ENCODE assay signal across 13 cellular contexts in genomic region chr11:116793476-116794096, GRCh38. TPM values are rescaled to one million over a fixed set of nuclear protein-coding genes. Genes with fewer than 3 reads are reported as not detected.
DNase-seq lines count a peak whose midpoint lies in the region; ATAC-seq and TF ChIP-seq lines count a peak whose summit lies in the region.
"Had no signal": no experiment of that assay in that cellular context is flagged by ENCODE, and none has a peak within 500 bp of the region (broad histone marks: within the 10 kb centered on the region; RNA-seq: fewer than 3 reads in every experiment).

No MANE protein-coding gene starts in this region.

- peaks cover 50% of the 10 kb centered on the region for H3K4me1 ChIP-seq in Caco-2
- H3K4me1 ChIP-seq: psoas muscle had no signal

- H3K4me3 ChIP-seq in Caco-2 (ENCODE audit: low read depth, low read length): no peak overlapping the region
- no peak overlapping the region for H3K4me3 ChIP-seq in choroid plexus epithelial cell (ENCODE audit: low read depth, low read length)
- H3K4me3 ChIP-seq: BLaER1 treated with 17β-estradiol and CSF1 and Interleukin-3, amounts not matched to agents 10 nM and 100 nM; psoas muscle had no signal

- ATAC-seq in GM21515 (IDR thresholded peaks at IDR 0.05; ENCODE audit: unreplicated experiment) (no peak), GM21528 (IDR thresholded peaks at IDR 0.05; ENCODE audit: low FRiP score, unreplicated experiment) (no peak)
- ATAC-seq: psoas muscle had no signal

- intact Hi-C loops in Caco-2 (cut with micrococcal nuclease; ENCODE audit: unreplicated experiment): no loop called here

- H3K27me3 ChIP-seq in Caco-2 (replicated peaks; ENCODE audit: control insufficient read depth, insufficient read depth, low read length): no peaks in the 10 kb centered on the region
- H3K27me3 ChIP-seq: BLaER1 treated with 17β-estradiol and CSF1 and Interleukin-3, amounts not matched to agents 10 nM and 100 nM had no signal

- H3K36me3 Mint-ChIP-seq in Caco-2 (ENCODE audit: insufficient read depth, unreplicated experiment): no peaks in the 10 kb centered on the region

- POLR2A ChIA-PET in Caco-2 (lab: Charles Lee): interaction anchor here (0.5 to 0.9 kb wide), 2 partner anchors 22 to 579 kb away, joined by 3 read pairs; no protein-coding TSS in a partner anchor

- H3K9me3 Mint-ChIP-seq in Caco-2 (ENCODE audit: unreplicated experiment): peaks cover 14% of the 10 kb centered on the region
- H3K9me3 Mint-ChIP-seq: dendritic cell treated with granulocyte-macrophage colony-stimulating factor and Interleukin-4, amounts not matched to agents 40 ng/mL and 50 ng/mL, for 4 days had no signal

- peaks cover 7% of the 10 kb centered on the region for H3K9me3 ChIP-seq in Caco-2
- H3K9me3 ChIP-seq: psoas muscle had no signal

- CTCF ChIA-PET in Caco-2 (lab: Charles Lee): interaction anchor here (0.6 to 5.5 kb wide), 8 partner anchors 15 to 313 kb away, joined by 3 to 52 read pairs (median 5); partner anchors contain the start of genes APOA1 and APOC3

- DNase-seq in Caco-2 (peak in 1 of 2 experiments; percentile 24), NCI-H226 (peak; percentile 21), choroid plexus epithelial cell (ENCODE audit: low read depth) (peak; percentile 61)
- no peak for DNase-seq in activated effector memory CD4-positive, alpha-beta T cell treated with Interleukin-2 at 50 U/mL for 16 hours
- DNase-seq: activated CD4-positive, alpha-beta T cell treated with anti-CD3 and anti-CD28 coated beads for 48 hours; NCI-H2029; psoas muscle had no signal

- H3K27me3 Mint-ChIP-seq in Caco-2 (ENCODE audit: insufficient read depth, unreplicated experiment): no peaks in the 10 kb centered on the region

- H3K4me1 Mint-ChIP-seq in Caco-2 (ENCODE audit: low read depth, unreplicated experiment): peaks cover 28% of the 10 kb centered on the region

- TF ChIP-seq CTCF in Caco-2 (IDR thresholded peaks at IDR 0.05; ENCODE audit: insufficient read depth in 1 of 2, low read depth in 1 of 2, low read length in 1 of 2, severe bottlenecking in 1 of 2, unreplicated experiment in 1 of 2) (no peak), choroid plexus epithelial cell (conservative IDR thresholded peaks at IDR 0.05; ENCODE audit: low read depth, low read length) (no peak)

- no peaks in the 10 kb centered on the region for H3K36me3 ChIP-seq in Caco-2 (ENCODE audit: control insufficient read depth, insufficient read depth, low read length)
- H3K36me3 ChIP-seq: BLaER1 treated with 17β-estradiol and CSF1 and Interleukin-3, amounts not matched to agents 10 nM and 100 nM had no signal

- H3K27ac Mint-ChIP-seq in Caco-2 (ENCODE audit: unreplicated experiment): peak overlapping the region; percentile 26
- H3K27ac Mint-ChIP-seq: dendritic cell treated with granulocyte-macrophage colony-stimulating factor and Interleukin-4, amounts not matched to agents 40 ng/mL and 50 ng/mL, for 4 days had no signal

- BruUV-seq in Caco-2 (replicated peaks; lab: Mats Ljungman, UMichigan): no TSS peak

- H3K4me3 Mint-ChIP-seq in Caco-2 (ENCODE audit: unreplicated experiment): no peak overlapping the region
- H3K4me3 Mint-ChIP-seq: dendritic cell treated with granulocyte-macrophage colony-stimulating factor and Interleukin-4, amounts not matched to agents 40 ng/mL and 50 ng/mL, for 4 days had no signal

RNA-seq across cellular contexts. Expression of gene APOA5, which starts 1.9 kb away (rescaled TPM):
- 1.5 and 2.5 TPM in 2 replicates for total RNA-seq in Caco-2 (2022)
- total RNA-seq: mesenteric fat pad, psoas muscle, temporal lobe had no signal

RNA-seq across cellular contexts. Expression of gene ZPR1, which starts 5.8 kb away (rescaled TPM):
- total RNA-seq in Caco-2 (2022): 168 and 194 TPM in 2 replicates

RNA-seq across cellular contexts. Expression of gene BUD13, which starts 20.8 kb away (rescaled TPM):
- 37.8 and 42.6 TPM in 2 replicates for total RNA-seq in Caco-2 (2022)

RNA-seq across cellular contexts. Expression of gene APOA4, which starts 29.5 kb away (rescaled TPM):
- 1.8 and 3.3 TPM in 2 replicates for total RNA-seq in Caco-2 (2022)
- total RNA-seq: temporal lobe had no signal

RNA-seq across cellular contexts. Expression of gene APOC3, which starts 36.1 kb away (rescaled TPM):
- total RNA-seq in Caco-2 (2022): 103 and 128 TPM in 2 replicates
- total RNA-seq: temporal lobe had no signal
